ENCODE assay signal across 8 cellular contexts in genomic region chr11:61793829-61794204, GRCh38. TPM values are rescaled to one million over a fixed set of nuclear protein-coding genes. Genes with fewer than 3 reads are reported as not detected.
A peak's percentile ranks its signal among the peaks of the same experiment; 100 is the strongest.
DNase-seq lines count a peak whose midpoint lies in the region; ATAC-seq and TF ChIP-seq lines count a peak whose summit lies in the region.

No MANE protein-coding gene starts in this region.

- peak overlapping the region; percentile 99 for H3K4me3 Mint-ChIP-seq in glutamatergic neuron (ENCODE audit: unreplicated experiment)

- H3K4me1 Mint-ChIP-seq in glutamatergic neuron (ENCODE audit: low read depth, unreplicated experiment): peaks cover 9% of the 10 kb centered on the region

- 73% methylated on average over 3 of the region's 3 CpGs for WGBS in thymus

- no peak for ATAC-seq in Right ventricle myocardium superior (ENCODE audit: poor library complexity)
- no peak for ATAC-seq in Right ventricle myocardium inferior
- ATAC-seq in GM18861 (IDR thresholded peaks at IDR 0.05; ENCODE audit: unreplicated experiment): no peak

- peaks cover 10% of the 10 kb centered on the region for H3K9me3 Mint-ChIP-seq in glutamatergic neuron (ENCODE audit: unreplicated experiment)

- peak overlapping the region; percentile 98 for H3K4me3 ChIP-seq in WERI-Rb-1 (ENCODE audit: low read depth, low read length)
- H3K4me3 ChIP-seq in thymus (ENCODE audit: low read length): peak overlapping the region; percentile 82

- peaks cover 14% of the 10 kb centered on the region for H3K4me1 ChIP-seq in thymus (ENCODE audit: control insufficient read depth, insufficient read depth, low read length)

- intact Hi-C loops in Right ventricle myocardium superior (cut with DNase I) (loop anchor here (10.0 kb wide), 1 partner anchor 291 kb away; no protein-coding TSS in a partner anchor), Right ventricle myocardium inferior (cut with DNase I) (loop anchor here (2.0 kb wide), 2 partner anchors 289 to 315 kb away; no protein-coding TSS in a partner anchor)

- H3K27me3 ChIP-seq in WERI-Rb-1 (ENCODE audit: insufficient read depth, low read depth, severe bottlenecking) (no peaks in the 10 kb centered on the region), thymus (ENCODE audit: control insufficient read depth, insufficient read depth) (no peaks in the 10 kb centered on the region)

- peaks cover 72% of the 10 kb centered on the region for H3K36me3 ChIP-seq in WERI-Rb-1
- peaks cover 27% of the 10 kb centered on the region for H3K36me3 ChIP-seq in thymus (ENCODE audit: control insufficient read depth, insufficient read depth)

- H3K27ac ChIP-seq in WERI-Rb-1 (peak overlapping the region; percentile 100), thymus (ENCODE audit: low read depth) (no peak overlapping the region)

- no peak overlapping the region for H3K27ac Mint-ChIP-seq in glutamatergic neuron (ENCODE audit: unreplicated experiment)

- no peaks in the 10 kb centered on the region for H3K36me3 Mint-ChIP-seq in glutamatergic neuron (ENCODE audit: unreplicated experiment)

- peaks cover 13% of the 10 kb centered on the region for H3K27me3 Mint-ChIP-seq in glutamatergic neuron (ENCODE audit: unreplicated experiment)

- DNase-seq in Right ventricle myocardium superior (peak; percentile 8), Right ventricle myocardium inferior (ENCODE audit: missing footprints) (no peak), WERI-Rb-1 (no peak), glutamatergic neuron (no peak), HEK293T (ENCODE audit: extremely low spot score) (no peak)
- no peak for DNase-seq in effector CD8-positive, alpha-beta T cell (lab: John Stamatoyannopoulos, UW)

- TF ChIP-seq CTCF in WERI-Rb-1 (IDR thresholded peaks at IDR 0.05; ENCODE audit: low read depth, low read length) (no peak), glutamatergic neuron (IDR thresholded peaks at IDR 0.05; ENCODE audit: partially characterized antibody, unreplicated experiment) (no peak)

- H3K9me3 ChIP-seq in WERI-Rb-1 (ENCODE audit: severe bottlenecking): no peaks in the 10 kb centered on the region
- H3K9me3 ChIP-seq in thymus (ENCODE audit: control insufficient read depth): no peaks in the 10 kb centered on the region

- POLR2A ChIA-PET in HEK293T (lab: Yijun Ruan, JAX): interaction anchor here (1.2 to 2.8 kb wide), 5 partner anchors 11 to 46 kb away, joined by 3 to 27 read pairs (median 5); partner anchors contain the start of gene FADS1

- CTCF ChIA-PET in HEK293T (lab: Yijun Ruan, JAX): interaction anchor here (0.7 to 1.0 kb wide), 2 partner anchors 77 to 1148 kb away, joined by 3 to 4 read pairs; no protein-coding TSS in a partner anchor

TF ChIP-seq in HEK293T, 16 proteins besides CTCF, POLR2A, EP300 and RAD21:
- TF ChIP-seq CTBP1 (IDR thresholded peaks at IDR 0.05; ENCODE audit: borderline replicate concordance): no peak

RNA-seq across cellular contexts. Expression of gene FEN1, which starts 1.1 kb away (rescaled TPM):
- 6.3 TPM for total RNA-seq in Right ventricle myocardium superior
- 7.0 TPM for total RNA-seq in Right ventricle myocardium inferior
- total RNA-seq in glutamatergic neuron (ENCODE audit: unreplicated experiment): 15.2 TPM
- polyA plus RNA-seq in thymus: 10.0 TPM

RNA-seq across cellular contexts. Expression of gene TMEM258, which starts 1.4 kb away (rescaled TPM):
- 123 TPM for total RNA-seq in Right ventricle myocardium superior
- 130 TPM for total RNA-seq in Right ventricle myocardium inferior
- total RNA-seq in glutamatergic neuron (ENCODE audit: unreplicated experiment): 82.7 TPM
- 148 TPM for polyA plus RNA-seq in thymus

RNA-seq across cellular contexts. Expression of gene FADS1, which starts 23.0 kb away (rescaled TPM):
- 21.3 TPM for total RNA-seq in Right ventricle myocardium superior
- total RNA-seq in Right ventricle myocardium inferior: 25.7 TPM
- 155 TPM for total RNA-seq in glutamatergic neuron (ENCODE audit: unreplicated experiment)
- 4.4 TPM for polyA plus RNA-seq in thymus

RNA-seq across cellular contexts. Expression of gene FADS2, which starts 34.3 kb away (rescaled TPM):
- 20.5 TPM for total RNA-seq in Right ventricle myocardium superior
- total RNA-seq in Right ventricle myocardium inferior: 35.7 TPM
- total RNA-seq in glutamatergic neuron (ENCODE audit: unreplicated experiment): 701 TPM
- 11.2 TPM for polyA plus RNA-seq in thymus

RNA-seq across cellular contexts. Expression of gene MYRF, which starts 41.4 kb away (rescaled TPM):
- total RNA-seq in Right ventricle myocardium superior (0.16 TPM), Right ventricle myocardium inferior (0.30 TPM), glutamatergic neuron (ENCODE audit: unreplicated experiment) (0.29 TPM)
- 0.62 TPM for polyA plus RNA-seq in thymus
